In the genomic region with DNA sequence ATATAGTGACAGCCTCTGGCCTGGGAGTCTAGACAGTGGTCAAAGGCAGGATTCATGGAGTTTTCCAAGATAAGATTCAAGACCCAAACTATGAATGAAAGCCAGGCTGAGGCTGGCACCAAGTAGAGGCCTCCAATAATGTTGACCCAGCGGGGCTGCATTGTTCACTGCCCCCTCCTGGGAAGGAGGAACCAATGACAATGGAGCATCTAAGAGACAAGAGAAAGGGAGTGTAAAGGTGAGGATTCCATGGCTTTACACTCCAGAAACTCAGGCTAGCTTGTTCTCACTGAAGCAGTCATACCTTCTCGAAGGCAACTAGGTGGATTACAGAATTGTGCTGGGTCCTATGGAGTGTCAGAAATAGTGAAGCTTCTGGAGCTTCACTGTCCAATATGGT, we compare ENCODE assay signal across 1 cellular context.
TF ChIP-seq lines count a peak whose summit lies in the region.

No MANE protein-coding gene starts in this region.

TF ChIP-seq in GM23338, 12 proteins besides CTCF, POLR2A, EP300 and RAD21 (continued from another document):
- TF ChIP-seq, protein P1, sequence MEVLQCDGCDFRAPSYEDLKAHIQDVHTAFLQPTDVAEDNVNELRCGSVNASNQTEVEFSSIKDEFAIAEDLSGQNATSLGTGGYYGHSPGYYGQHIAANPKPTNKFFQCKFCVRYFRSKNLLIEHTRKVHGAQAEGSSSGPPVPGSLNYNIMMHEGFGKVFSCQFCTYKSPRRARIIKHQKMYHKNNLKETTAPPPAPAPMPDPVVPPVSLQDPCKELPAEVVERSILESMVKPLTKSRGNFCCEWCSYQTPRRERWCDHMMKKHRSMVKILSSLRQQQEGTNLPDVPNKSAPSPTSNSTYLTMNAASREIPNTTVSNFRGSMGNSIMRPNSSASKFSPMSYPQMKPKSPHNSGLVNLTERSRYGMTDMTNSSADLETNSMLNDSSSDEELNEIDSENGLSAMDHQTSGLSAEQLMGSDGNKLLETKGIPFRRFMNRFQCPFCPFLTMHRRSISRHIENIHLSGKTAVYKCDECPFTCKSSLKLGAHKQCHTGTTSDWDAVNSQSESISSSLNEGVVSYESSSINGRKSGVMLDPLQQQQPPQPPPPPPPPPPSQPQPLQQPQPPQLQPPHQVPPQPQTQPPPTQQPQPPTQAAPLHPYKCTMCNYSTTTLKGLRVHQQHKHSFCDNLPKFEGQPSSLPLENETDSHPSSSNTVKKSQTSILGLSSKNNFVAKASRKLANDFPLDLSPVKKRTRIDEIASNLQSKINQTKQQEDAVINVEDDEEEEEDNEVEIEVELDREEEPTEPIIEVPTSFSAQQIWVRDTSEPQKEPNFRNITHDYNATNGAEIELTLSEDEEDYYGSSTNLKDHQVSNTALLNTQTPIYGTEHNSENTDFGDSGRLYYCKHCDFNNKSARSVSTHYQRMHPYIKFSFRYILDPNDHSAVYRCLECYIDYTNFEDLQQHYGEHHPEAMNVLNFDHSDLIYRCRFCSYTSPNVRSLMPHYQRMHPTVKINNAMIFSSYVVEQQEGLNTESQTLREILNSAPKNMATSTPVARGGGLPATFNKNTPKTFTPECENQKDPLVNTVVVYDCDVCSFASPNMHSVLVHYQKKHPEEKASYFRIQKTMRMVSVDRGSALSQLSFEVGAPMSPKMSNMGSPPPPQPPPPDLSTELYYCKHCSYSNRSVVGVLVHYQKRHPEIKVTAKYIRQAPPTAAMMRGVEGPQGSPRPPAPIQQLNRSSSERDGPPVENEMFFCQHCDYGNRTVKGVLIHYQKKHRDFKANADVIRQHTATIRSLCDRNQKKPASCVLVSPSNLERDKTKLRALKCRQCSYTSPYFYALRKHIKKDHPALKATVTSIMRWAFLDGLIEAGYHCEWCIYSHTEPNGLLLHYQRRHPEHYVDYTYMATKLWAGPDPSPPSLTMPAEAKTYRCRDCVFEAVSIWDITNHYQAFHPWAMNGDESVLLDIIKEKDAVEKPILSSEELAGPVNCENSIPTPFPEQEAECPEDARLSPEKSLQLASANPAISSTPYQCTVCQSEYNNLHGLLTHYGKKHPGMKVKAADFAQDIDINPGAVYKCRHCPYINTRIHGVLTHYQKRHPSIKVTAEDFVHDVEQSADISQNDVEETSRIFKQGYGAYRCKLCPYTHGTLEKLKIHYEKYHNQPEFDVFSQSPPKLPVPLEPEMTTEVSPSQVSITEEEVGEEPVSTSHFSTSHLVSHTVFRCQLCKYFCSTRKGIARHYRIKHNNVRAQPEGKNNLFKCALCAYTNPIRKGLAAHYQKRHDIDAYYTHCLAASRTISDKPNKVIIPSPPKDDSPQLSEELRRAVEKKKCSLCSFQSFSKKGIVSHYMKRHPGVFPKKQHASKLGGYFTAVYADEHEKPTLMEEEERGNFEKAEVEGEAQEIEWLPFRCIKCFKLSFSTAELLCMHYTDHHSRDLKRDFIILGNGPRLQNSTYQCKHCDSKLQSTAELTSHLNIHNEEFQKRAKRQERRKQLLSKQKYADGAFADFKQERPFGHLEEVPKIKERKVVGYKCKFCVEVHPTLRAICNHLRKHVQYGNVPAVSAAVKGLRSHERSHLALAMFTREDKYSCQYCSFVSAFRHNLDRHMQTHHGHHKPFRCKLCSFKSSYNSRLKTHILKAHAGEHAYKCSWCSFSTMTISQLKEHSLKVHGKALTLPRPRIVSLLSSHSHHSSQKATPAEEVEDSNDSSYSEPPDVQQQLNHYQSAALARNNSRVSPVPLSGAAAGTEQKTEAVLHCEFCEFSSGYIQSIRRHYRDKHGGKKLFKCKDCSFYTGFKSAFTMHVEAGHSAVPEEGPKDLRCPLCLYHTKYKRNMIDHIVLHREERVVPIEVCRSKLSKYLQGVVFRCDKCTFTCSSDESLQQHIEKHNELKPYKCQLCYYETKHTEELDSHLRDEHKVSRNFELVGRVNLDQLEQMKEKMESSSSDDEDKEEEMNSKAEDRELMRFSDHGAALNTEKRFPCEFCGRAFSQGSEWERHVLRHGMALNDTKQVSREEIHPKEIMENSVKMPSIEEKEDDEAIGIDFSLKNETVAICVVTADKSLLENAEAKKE (CRISPR knock-in tag; IDR thresholded peaks at IDR 0.05): peak; percentile 79; the same call in 1 of the 2 replicates
